Comparison of ENCODE assay signal across 18 cellular contexts in genomic region chr10:7915923-7916322, GRCh38.
DNase-seq lines count a peak whose midpoint lies in the region; ATAC-seq, FAIRE-seq and TF ChIP-seq lines count a peak whose summit lies in the region.
"Had no signal": no experiment of that assay in that cellular context is flagged by ENCODE, and none has a peak within 500 bp of the region (broad histone marks: within the 10 kb centered on the region; RNA-seq: fewer than 3 reads in every experiment).

No MANE protein-coding gene starts in this region.

- no peak overlapping the region for H3K27ac Mint-ChIP-seq in natural killer cell

- no peaks in the 10 kb centered on the region for H3K27me3 Mint-ChIP-seq in natural killer cell (ENCODE audit: low read depth in 2 of 2)

- H3K4me3 Mint-ChIP-seq in natural killer cell, result no peak overlapping the region
- H3K4me3 Mint-ChIP-seq: nephron had no signal

- no peak for TF ChIP-seq POLR2A in H54 (IDR thresholded peaks at IDR 0.05; ENCODE audit: low read depth, low read length)

- TF ChIP-seq CTCF in fibroblast of the aortic adventitia (IDR thresholded peaks at IDR 0.05; ENCODE audit: insufficient read depth, low read length), result no peak
- TF ChIP-seq CTCF in natural killer cell (IDR thresholded peaks at IDR 0.05), result no peak

- intact Hi-C loops in natural killer cell (cut with micrococcal nuclease), result no loop called here

- FAIRE-seq in H54 (lab: Jason Lieb, UNC), result peak; percentile 74

- peaks cover 4 to 21% of the 10 kb centered on the region in 2 donors for H3K4me1 Mint-ChIP-seq in natural killer cell
- H3K4me1 Mint-ChIP-seq: nephron had no signal

- H3K36me3 Mint-ChIP-seq in natural killer cell, result no peaks in the 10 kb centered on the region

- no peak overlapping the region for H3K4me3 ChIP-seq in fibroblast of the aortic adventitia (ENCODE audit: low read depth, low read length)
- H3K4me3 ChIP-seq: gastroesophageal sphincter, right atrium auricular region had no signal

- no peaks in the 10 kb centered on the region for H3K9me3 Mint-ChIP-seq in natural killer cell
- H3K9me3 Mint-ChIP-seq: nephron had no signal

- DNase-seq in AG08395 (ENCODE audit: low spot score), result peak; percentile 10
- peak; percentile 11 for DNase-seq in H54 (ENCODE audit: insufficient read length, low spot score)
- peak; percentile 20 for DNase-seq in RPMI7951 (ENCODE audit: low read depth)
- DNase-seq in fibroblast of the aortic adventitia (ENCODE audit: low read depth), result peak; percentile 62
- no peak for DNase-seq in NCI-H1048 (lab: John Stamatoyannopoulos, UW)
- no peak for DNase-seq in RPMI8226
- DNase-seq in activated gamma-delta T cell treated with Interleukin-2 at 50 U/mL for 16 hours, result no peak
- no peak for DNase-seq in natural killer cell
- DNase-seq: activated T-cell treated with anti-CD3 and anti-CD28 coated beads for 4 hours; BE2C; cortex of kidney; islet precursor cell; NCI-H146; stimulated activated CD4-positive, alpha-beta T cell treated with anti-CD3 and anti-CD28 coated beads, Interleukin-4, amount 100 ng/mL, for 24 hours; stimulated activated naive CD4-positive, alpha-beta T cell had no signal

- ATAC-seq in natural killer cell, result no peak
- ATAC-seq: gastroesophageal sphincter had no signal

Comparison
In these comparisons a context has a peak if more than half of its experiments do, and no peak if none do; other contexts are left out.
1. DNase-seq: peak in AG08395 (single experiment), H54 (single experiment), RPMI7951 (single experiment) and fibroblast of the aortic adventitia (single experiment); none in NCI-H1048 (single experiment), RPMI8226 (single experiment), activated gamma-delta T cell treated with Interleukin-2 at 50 U/mL for 16 hours (single experiment) and natural killer cell (single experiment).